ENCODE assay signal across 8 cellular contexts in genomic region chr10:92688927-92689662, GRCh38. TPM values are rescaled to one million over a fixed set of nuclear protein-coding genes. Genes with fewer than 3 reads are reported as not detected.
DNase-seq lines count a peak whose midpoint lies in the region; ATAC-seq and TF ChIP-seq lines count a peak whose summit lies in the region.

No MANE protein-coding gene starts in this region.

- no peak overlapping the region for H3K27ac ChIP-seq in CD4-positive, alpha-beta memory T cell (ENCODE audit: low read depth, low read length)
- H3K27ac ChIP-seq in heart right ventricle, result peak overlapping the region in 9 of 10 donors; percentile 40 to 95 (median 83)

- H3K27me3 ChIP-seq in CD4-positive, alpha-beta memory T cell (ENCODE audit: insufficient read depth, low read length), result peaks cover 37% of the 10 kb centered on the region
- H3K27me3 ChIP-seq in heart right ventricle, result peaks cover 0 to 60% (median 50%) of the 10 kb centered on the region in 7 donors

- CTCF ChIA-PET in CD4-positive, alpha-beta memory T cell (lab: Charles Lee; ENCODE audit: partially characterized antibody), result no interaction called here

- peak overlapping the region; percentile 70 to 86 (median 84) for H3K4me3 Mint-ChIP-seq in CD4-positive, alpha-beta memory T cell
- H3K4me3 Mint-ChIP-seq in activated T-cell treated with anti-CD3 and anti-CD28 coated beads, Interleukin-2, amount 50 U/mL, for 72 hours, result peak overlapping the region; percentile 71 to 81

- peaks cover 0 to 9% (median 2%) of the 10 kb centered on the region in 8 donors for H3K9me3 Mint-ChIP-seq in CD4-positive, alpha-beta memory T cell
- peaks cover 0 to 2% of the 10 kb centered on the region in 2 donors for H3K9me3 Mint-ChIP-seq in activated T-cell treated with anti-CD3 and anti-CD28 coated beads, Interleukin-2, amount 50 U/mL, for 72 hours

- 2 to 5% methylated on average over 63 of the region's 63 CpGs for WGBS in heart right ventricle, 2 donors

- H3K9me3 ChIP-seq in CD4-positive, alpha-beta memory T cell (ENCODE audit: control insufficient read depth in 1 of 2, low read length in 2 of 2), result no peaks in the 10 kb centered on the region
- H3K9me3 ChIP-seq in heart right ventricle, result peaks cover 0 to 22% (median 7%) of the 10 kb centered on the region in 11 donors

- DNase-seq in CD4-positive, alpha-beta memory T cell, result peak in 3 of 5 donors; percentile 17 to 38 (median 37)
- DNase-seq in LNCaP clone FGC (ENCODE audit: low read depth) (no peak), heart right ventricle (peak; percentile 11 to 33), posterior vena cava (ENCODE audit: low spot score) (peak; percentile 83), NCI-H1436 treated with DMSO at 0.1 percent for 48 hours (lab: John Stamatoyannopoulos, UW) (no peak), NCI-H2081 treated with DMSO at 0.1 percent for 48 hours (lab: John Stamatoyannopoulos, UW) (no peak)
- peak in 1 of 2 donors; percentile 17 for DNase-seq in activated T-cell treated with anti-CD3 and anti-CD28 coated beads, Interleukin-2, amount 50 U/mL, for 72 hours

- H3K36me3 Mint-ChIP-seq in CD4-positive, alpha-beta memory T cell, result peaks cover 0 to 1% of the 10 kb centered on the region in 2 donors
- no peaks in the 10 kb centered on the region for H3K36me3 Mint-ChIP-seq in activated T-cell treated with anti-CD3 and anti-CD28 coated beads, Interleukin-2, amount 50 U/mL, for 72 hours (ENCODE audit: insufficient read depth in 2 of 2)

- intact Hi-C loops in CD4-positive, alpha-beta memory T cell (cut with micrococcal nuclease), result no loop called here
- intact Hi-C loops in heart right ventricle (cut with DNase I), result loop anchor here in 1 of 10 donors (10.0 kb wide), 1 partner anchor 164 kb away; no protein-coding TSS in a partner anchor
- intact Hi-C loops in posterior vena cava (cut with DNase I), result no loop called here

- peaks cover 25% of the 10 kb centered on the region for H3K4me1 ChIP-seq in CD4-positive, alpha-beta memory T cell (ENCODE audit: insufficient read depth, low read length)
- H3K4me1 ChIP-seq in heart right ventricle, result peaks cover 0 to 40% (median 22%) of the 10 kb centered on the region in 9 donors

- POLR2A ChIA-PET in CD4-positive, alpha-beta memory T cell (lab: Charles Lee; ENCODE audit: partially characterized antibody), result interaction anchor here (1.0 kb wide), 1 partner anchor 10 kb away, joined by 9 read pairs; no protein-coding TSS in a partner anchor

- TF ChIP-seq CTCF in LNCaP clone FGC (IDR thresholded peaks at IDR 0.05; ENCODE audit: control insufficient read depth, extremely low read depth, insufficient read depth), result no peak
- peak in 3 of 9 donors; percentile 5 to 18 (median 12) for TF ChIP-seq CTCF in heart right ventricle (IDR thresholded peaks at IDR 0.05)

- peak; percentile 22 for ATAC-seq in GM19438 (IDR thresholded peaks at IDR 0.05; ENCODE audit: low read depth, unreplicated experiment)
- peak; percentile 23 to 37 for ATAC-seq in activated T-cell treated with anti-CD3 and anti-CD28 coated beads, Interleukin-2, amount 50 U/mL, for 72 hours (replicated peaks in 1 of 2)
- ATAC-seq in heart right ventricle, result peak; percentile 2 to 20 (median 10)

- peak overlapping the region in 3 of 7 donors; percentile 13 to 68 (median 41) for H3K27ac Mint-ChIP-seq in CD4-positive, alpha-beta memory T cell
- H3K27ac Mint-ChIP-seq in activated T-cell treated with anti-CD3 and anti-CD28 coated beads, Interleukin-2, amount 50 U/mL, for 72 hours, result no peak overlapping the region

- peak overlapping the region in 1 of 2 donors; percentile 41 for H3K4me3 ChIP-seq in CD4-positive, alpha-beta memory T cell (ENCODE audit: low read length in 2 of 2)
- peak overlapping the region; percentile 37 for H3K4me3 ChIP-seq in LNCaP clone FGC (ENCODE audit: low read depth, low read length)
- peak overlapping the region; percentile 59 to 78 (median 67) for H3K4me3 ChIP-seq in heart right ventricle

- peaks cover 9 to 33% (median 26%) of the 10 kb centered on the region in 4 donors for H3K4me1 Mint-ChIP-seq in CD4-positive, alpha-beta memory T cell
- peaks cover 22% of the 10 kb centered on the region for H3K4me1 Mint-ChIP-seq in activated T-cell treated with anti-CD3 and anti-CD28 coated beads, Interleukin-2, amount 50 U/mL, for 72 hours (ENCODE audit: low read depth)

- H3K27me3 Mint-ChIP-seq in CD4-positive, alpha-beta memory T cell, result peaks cover 31 to 37% of the 10 kb centered on the region in 2 donors
- H3K27me3 Mint-ChIP-seq in activated T-cell treated with anti-CD3 and anti-CD28 coated beads, Interleukin-2, amount 50 U/mL, for 72 hours (ENCODE audit: low read depth), result peaks cover 74% of the 10 kb centered on the region

- H3K36me3 ChIP-seq in CD4-positive, alpha-beta memory T cell (ENCODE audit: insufficient read depth, low read length), result no peaks in the 10 kb centered on the region
- peaks cover 0 to 22% (median 0%) of the 10 kb centered on the region in 9 donors for H3K36me3 ChIP-seq in heart right ventricle

RNA-seq across cellular contexts. Expression of gene HHEX, which starts 0.7 kb away (rescaled TPM):
- under 1 TPM in 1 of 2 experiments, not detected in 1; 0.32 TPM for total RNA-seq in CD4-positive, alpha-beta memory T cell
- polyA plus RNA-seq in CD4-positive, alpha-beta memory T cell, result 1 to 10 TPM in 1 of 2 donors, under 1 TPM in 1; 0.98 to 1.2 TPM
- under 1 TPM; 0.34 to 0.67 TPM for total RNA-seq in activated T-cell treated with anti-CD3 and anti-CD28 coated beads, Interleukin-2, amount 50 U/mL, for 72 hours
- total RNA-seq in heart right ventricle, result 1 to 10 TPM; 1.8 to 8.7 (median 4.3) TPM
- 1 to 10 TPM; 3.8 to 5.2 TPM for polyA plus RNA-seq in heart right ventricle
- total RNA-seq in posterior vena cava, result 10 to 100 TPM in 1 of 2 donors, 1 to 10 TPM in 1; 9.9 to 11.3 TPM

Comparison
In these comparisons a context has a peak if more than half of its experiments do, and no peak if none do; other contexts are left out.
1. DNase-seq: peak in CD4-positive, alpha-beta memory T cell (3 of 5), heart right ventricle (2 of 2) and posterior vena cava (single experiment); none in LNCaP clone FGC (single experiment), NCI-H1436 treated with DMSO at 0.1 percent for 48 hours (single experiment) and NCI-H2081 treated with DMSO at 0.1 percent for 48 hours (single experiment).
2. Peak in every context shown above with its lines, with median percentiles within 50 percentile points of each other: ATAC-seq.